Comparison of ENCODE assay signal across 8 cellular contexts in genomic region chr4:112099701-112100289, GRCh38. TPM values are rescaled to one million over a fixed set of nuclear protein-coding genes. Genes with fewer than 3 reads are reported as not detected.
DNase-seq lines count a peak whose midpoint lies in the region; ATAC-seq and TF ChIP-seq lines count a peak whose summit lies in the region.

No MANE protein-coding gene starts in this region.

- no peak overlapping the region for H3K27ac ChIP-seq in liver (ENCODE audit: low read depth in 1 of 2, low read length in 2 of 2)

- H3K4me1 ChIP-seq in liver (ENCODE audit: control insufficient read depth in 4 of 4, insufficient read depth in 4 of 4, low read length in 3 of 4): peaks cover 0 to 11% (median 3%) of the 10 kb centered on the region in 4 donors

- H3K27me3 ChIP-seq in liver (ENCODE audit: control insufficient read depth in 4 of 4, insufficient read depth in 4 of 4, low read length in 3 of 4): no peaks in the 10 kb centered on the region

- no peak overlapping the region for H3K27ac Mint-ChIP-seq in chondrocyte (ENCODE audit: unreplicated experiment)
- no peak overlapping the region for H3K27ac Mint-ChIP-seq in activated T-helper 1 cell treated with anti-CD3 and anti-CD28 coated beads, Interleukin-12 subunit alpha, Interleukin-12 subunit beta, Interleukin-2, Interleukin-4 antibody, amounts not matched to agents 30 ng/mL and 10 ng/mL and 1 ng/mL, durations not matched to agents 14 hours and 24 hours and 36 hours

- intact Hi-C loops in head of caudate nucleus (cut with DNase I): loop anchor here (5.0 kb wide), 1 partner anchor 138 kb away; no protein-coding TSS in a partner anchor
- intact Hi-C loops in activated T-helper 1 cell treated with anti-CD3 and anti-CD28 coated beads, Interleukin-12 subunit alpha, Interleukin-12 subunit beta, Interleukin-2, Interleukin-4 antibody, amounts not matched to agents 30 ng/mL and 10 ng/mL and 1 ng/mL, durations not matched to agents 14 hours and 24 hours and 36 hours (cut with micrococcal nuclease): loop anchor here (1.0 to 5.0 kb wide), 7 partner anchors 47 to 668 kb away; no protein-coding TSS in a partner anchor

- peaks cover 33% of the 10 kb centered on the region for H3K27me3 Mint-ChIP-seq in chondrocyte (ENCODE audit: low read depth)
- peaks cover 22% of the 10 kb centered on the region for H3K27me3 Mint-ChIP-seq in activated T-helper 1 cell treated with anti-CD3 and anti-CD28 coated beads, Interleukin-12 subunit alpha, Interleukin-12 subunit beta, Interleukin-2, Interleukin-4 antibody, amounts not matched to agents 30 ng/mL and 10 ng/mL and 1 ng/mL, durations not matched to agents 14 hours and 24 hours and 36 hours (ENCODE audit: insufficient read depth)

- peak; percentile 91 to 95 for TF ChIP-seq RAD21 in liver (IDR thresholded peaks at IDR 0.05)

- TF ChIP-seq CTCF in chondrocyte (IDR thresholded peaks at IDR 0.05) (peak; percentile 91), liver (IDR thresholded peaks at IDR 0.05; ENCODE audit: low read depth, low read length, missing input control) (peak; percentile 80)

- no peaks in the 10 kb centered on the region for H3K9me3 ChIP-seq in liver (ENCODE audit: control insufficient read depth in 4 of 4, low read length in 3 of 4)

- H3K9ac ChIP-seq in liver (ENCODE audit: low read depth in 1 of 2, low read length in 2 of 2): no peak overlapping the region

- 9% methylated on average over 5 of the region's 5 CpGs for WGBS in liver

- no peaks in the 10 kb centered on the region for H3K9me3 Mint-ChIP-seq in chondrocyte (ENCODE audit: low read depth)
- no peaks in the 10 kb centered on the region for H3K9me3 Mint-ChIP-seq in activated T-helper 1 cell treated with anti-CD3 and anti-CD28 coated beads, Interleukin-12 subunit alpha, Interleukin-12 subunit beta, Interleukin-2, Interleukin-4 antibody, amounts not matched to agents 30 ng/mL and 10 ng/mL and 1 ng/mL, durations not matched to agents 14 hours and 24 hours and 36 hours

- peak; percentile 62 for DNase-seq in DMS 273 (lab: John Stamatoyannopoulos, UW; ENCODE audit: unreplicated experiment)
- DNase-seq in NCI-H82 treated with DMSO at 0.1 percent for 48 hours (lab: John Stamatoyannopoulos, UW; ENCODE audit: unreplicated experiment): peak; percentile 55
- no peak for DNase-seq in chondrocyte (ENCODE audit: low spot score)
- DNase-seq in head of caudate nucleus: no peak
- no peak for DNase-seq in activated T-helper 1 cell treated with anti-CD3 and anti-CD28 coated beads, Interleukin-12 subunit alpha, Interleukin-12 subunit beta, Interleukin-2, Interleukin-4 antibody, amounts not matched to agents 30 ng/mL and 10 ng/mL and 1 ng/mL, durations not matched to agents 14 hours and 24 hours and 36 hours (ENCODE audit: low spot score)

- no peaks in the 10 kb centered on the region for H3K4me1 Mint-ChIP-seq in chondrocyte (ENCODE audit: low read depth)
- peaks cover 20% of the 10 kb centered on the region for H3K4me1 Mint-ChIP-seq in activated T-helper 1 cell treated with anti-CD3 and anti-CD28 coated beads, Interleukin-12 subunit alpha, Interleukin-12 subunit beta, Interleukin-2, Interleukin-4 antibody, amounts not matched to agents 30 ng/mL and 10 ng/mL and 1 ng/mL, durations not matched to agents 14 hours and 24 hours and 36 hours (ENCODE audit: low read depth)

- H3K36me3 Mint-ChIP-seq in chondrocyte (ENCODE audit: low read depth): no peaks in the 10 kb centered on the region
- H3K36me3 Mint-ChIP-seq in activated T-helper 1 cell treated with anti-CD3 and anti-CD28 coated beads, Interleukin-12 subunit alpha, Interleukin-12 subunit beta, Interleukin-2, Interleukin-4 antibody, amounts not matched to agents 30 ng/mL and 10 ng/mL and 1 ng/mL, durations not matched to agents 14 hours and 24 hours and 36 hours (ENCODE audit: low read depth): no peaks in the 10 kb centered on the region

- H3K36me3 ChIP-seq in liver (ENCODE audit: control insufficient read depth in 4 of 4, insufficient read depth in 3 of 4, low read depth in 1 of 4, low read length in 3 of 4): no peaks in the 10 kb centered on the region

- no peak overlapping the region for H3K4me3 Mint-ChIP-seq in chondrocyte (ENCODE audit: unreplicated experiment)
- H3K4me3 Mint-ChIP-seq in activated T-helper 1 cell treated with anti-CD3 and anti-CD28 coated beads, Interleukin-12 subunit alpha, Interleukin-12 subunit beta, Interleukin-2, Interleukin-4 antibody, amounts not matched to agents 30 ng/mL and 10 ng/mL and 1 ng/mL, durations not matched to agents 14 hours and 24 hours and 36 hours: no peak overlapping the region

- H3K4me3 ChIP-seq in liver (ENCODE audit: low read depth in 1 of 3, low read length in 3 of 3): no peak overlapping the region

- peak; percentile 86 for ATAC-seq in GM19395 (IDR thresholded peaks at IDR 0.05; ENCODE audit: unreplicated experiment)
- peak; percentile 82 for ATAC-seq in HG03432 (IDR thresholded peaks at IDR 0.05; ENCODE audit: unreplicated experiment)

TF ChIP-seq in liver, 16 proteins besides CTCF, POLR2A, EP300 and RAD21:
- TF ChIP-seq FOXA2 (IDR thresholded peaks at IDR 0.05) (peak; percentile 81), REST (IDR thresholded peaks at IDR 0.05) (no peak), FOXA1 (IDR thresholded peaks at IDR 0.05) (peak; percentile 62)

RNA-seq across cellular contexts. Expression of gene FAM241A, which starts 45.5 kb away (rescaled TPM):
- 0.53 to 0.74 TPM (median 0.62 TPM) in 3 replicates for total RNA-seq in chondrocyte
- total RNA-seq in liver: 1 to 10 TPM; 1.1 to 2.3 TPM
- polyA plus RNA-seq in liver: 1 to 10 TPM; 1.4 to 2.0 TPM
- 6.7 and 7.1 TPM in 2 replicates for total RNA-seq in activated T-helper 1 cell treated with anti-CD3 and anti-CD28 coated beads, Interleukin-12 subunit alpha, Interleukin-12 subunit beta, Interleukin-2, Interleukin-4 antibody, amounts not matched to agents 30 ng/mL and 10 ng/mL and 1 ng/mL, durations not matched to agents 14 hours and 24 hours and 36 hours

Comparison
In these comparisons a context has a peak if more than half of its experiments do, and no peak if none do; other contexts are left out.
1. DNase-seq: peak in DMS 273 (single experiment) and NCI-H82 treated with DMSO at 0.1 percent for 48 hours (single experiment); none in chondrocyte (single experiment), head of caudate nucleus (0 of 42) and activated T-helper 1 cell treated with anti-CD3 and anti-CD28 coated beads, Interleukin-12 subunit alpha, Interleukin-12 subunit beta, Interleukin-2, Interleukin-4 antibody, amounts not matched to agents 30 ng/mL and 10 ng/mL and 1 ng/mL, durations not matched to agents 14 hours and 24 hours and 36 hours (single experiment).